ENCODE assay signal across 16 cellular contexts in genomic region chr3:98705694-98706093, GRCh38. TPM values are rescaled to one million over a fixed set of nuclear protein-coding genes. Genes with fewer than 3 reads are reported as not detected.
DNase-seq lines count a peak whose midpoint lies in the region; ATAC-seq and TF ChIP-seq lines count a peak whose summit lies in the region.
"Had no signal": no experiment of that assay in that cellular context is flagged by ENCODE, and none has a peak within 500 bp of the region (broad histone marks: within the 10 kb centered on the region; RNA-seq: fewer than 3 reads in every experiment).

No MANE protein-coding gene starts in this region.

- ATAC-seq in RWPE2 (ENCODE audit: low read depth) (no peak; the same call in 2 of the 3 replicates), HG03045 (IDR thresholded peaks at IDR 0.05; ENCODE audit: unreplicated experiment) (no peak)
- ATAC-seq: WTC11 had no signal

- H3K36me3 ChIP-seq in BJ (ENCODE audit: control insufficient read depth, insufficient read depth, low read length): no peaks in the 10 kb centered on the region
- H3K36me3 ChIP-seq in HEK293 (ENCODE audit: control insufficient read depth in 2 of 2, insufficient read depth in 1 of 2, low read length in 2 of 2): no peaks in the 10 kb centered on the region
- no peaks in the 10 kb centered on the region for H3K36me3 ChIP-seq in RWPE2 (ENCODE audit: low read depth)
- H3K36me3 ChIP-seq: vagina had no signal

- no peak overlapping the region for H3K27ac ChIP-seq in HEK293 (ENCODE audit: extremely low read depth, low read depth, low read length)
- H3K27ac ChIP-seq in RWPE2 (ENCODE audit: poor library complexity, severe bottlenecking): no peak overlapping the region
- H3K27ac ChIP-seq: C4-2B, vagina had no signal

- H3K4me3 ChIP-seq in BJ (ENCODE audit: low read depth, low read length): no peak overlapping the region
- no peak overlapping the region for H3K4me3 ChIP-seq in HEK293 (ENCODE audit: low read depth, low read length)
- no peak overlapping the region for H3K4me3 ChIP-seq in RWPE2 (ENCODE audit: severe bottlenecking)
- H3K4me3 ChIP-seq: vagina had no signal

- DNase-seq in BJ (ENCODE audit: low read depth) (no peak), RWPE2 (ENCODE audit: low spot score) (no peak), foreskin melanocyte (peak; percentile 62), GM03348 (ENCODE audit: low spot score) (no peak)
- DNase-seq in activated CD4-positive, alpha-beta T cell treated with anti-CD3 and anti-CD28 coated beads, Interleukin-2, amount 10 ng/mL, durations not matched to agents 24 days and 14 days: no peak
- DNase-seq in activated CD4-positive, alpha-beta T cell treated with anti-CD3 and anti-CD28 coated beads for 4 hours: no peak
- DNase-seq: activated naive CD8-positive, alpha-beta T cell treated with anti-CD3 and anti-CD28 coated beads, Interleukin-2, amount 10 ng/mL, durations not matched to agents 7 days and 5 days; GDM1; KBM-7; NCI-H2029 treated with DMSO at 0.1 percent for 48 hours; NCI-H82 had no signal

- POLR2A ChIA-PET in BJ (lab: Charles Lee): no interaction called here
- POLR2A ChIA-PET in HEK293 (lab: Yijun Ruan, JAX): no interaction called here

- no peaks in the 10 kb centered on the region; the same call in 1 of the 2 replicates for H3K4me1 ChIP-seq in HEK293 (ENCODE audit: control insufficient read depth, insufficient read depth, low read length)
- H3K4me1 ChIP-seq in RWPE2 (ENCODE audit: insufficient read depth, poor library complexity, severe bottlenecking): no peaks in the 10 kb centered on the region

- H3K27me3 ChIP-seq in BJ (ENCODE audit: control insufficient read depth, insufficient read depth, low read length) (peaks cover 5% of the 10 kb centered on the region; the same call in 1 of the 2 replicates), RWPE2 (ENCODE audit: insufficient read depth, poor library complexity, severe bottlenecking) (no peaks in the 10 kb centered on the region)
- H3K27me3 ChIP-seq: vagina had no signal

- CTCF ChIA-PET in BJ (lab: Yijun Ruan, JAX) (no interaction called here), HEK293 (lab: Yijun Ruan, JAX) (no interaction called here)

- TF ChIP-seq CTCF in BJ (IDR thresholded peaks at IDR 0.05; ENCODE audit: insufficient read depth, low read depth, low read length) (peak; percentile 14; the same call in 1 of the 2 replicates), HEK293 (tag by site-specific recombination; IDR thresholded peaks at IDR 0.05) (no peak; the same call in 1 of the 2 replicates), RWPE2 (IDR thresholded peaks at IDR 0.05; ENCODE audit: poor library complexity, severe bottlenecking) (peak; percentile 44)

- no peak overlapping the region for H3K27ac Mint-ChIP-seq in activated CD4-positive, alpha-beta T cell treated with anti-CD3 and anti-CD28 coated beads, Interleukin-2, amount 10 ng/mL, durations not matched to agents 24 days and 14 days
- H3K27ac Mint-ChIP-seq: activated naive CD8-positive, alpha-beta T cell treated with anti-CD3 and anti-CD28 coated beads, Interleukin-2, amount 10 ng/mL, durations not matched to agents 7 days and 5 days; WTC11 had no signal

- no peaks in the 10 kb centered on the region for H3K9me3 ChIP-seq in HEK293 (ENCODE audit: control insufficient read depth, insufficient read depth, low read depth, low read length)
- no peaks in the 10 kb centered on the region for H3K9me3 ChIP-seq in RWPE2 (ENCODE audit: severe bottlenecking)
- H3K9me3 ChIP-seq: vagina had no signal

- H3K9me3 Mint-ChIP-seq in activated CD4-positive, alpha-beta T cell treated with anti-CD3 and anti-CD28 coated beads, Interleukin-2, amount 10 ng/mL, durations not matched to agents 24 days and 14 days: no peaks in the 10 kb centered on the region
- H3K9me3 Mint-ChIP-seq: activated naive CD8-positive, alpha-beta T cell treated with anti-CD3 and anti-CD28 coated beads, Interleukin-2, amount 10 ng/mL, durations not matched to agents 7 days and 5 days; WTC11 had no signal

- peaks cover 2% of the 10 kb centered on the region for H3K27me3 Mint-ChIP-seq in activated CD4-positive, alpha-beta T cell treated with anti-CD3 and anti-CD28 coated beads, Interleukin-2, amount 10 ng/mL, durations not matched to agents 24 days and 14 days

- intact Hi-C loops in activated CD4-positive, alpha-beta T cell treated with anti-CD3 and anti-CD28 coated beads, Interleukin-2, amount 10 ng/mL, durations not matched to agents 24 days and 14 days (cut with micrococcal nuclease): no loop called here

- H3K4me3 Mint-ChIP-seq in activated CD4-positive, alpha-beta T cell treated with anti-CD3 and anti-CD28 coated beads, Interleukin-2, amount 10 ng/mL, durations not matched to agents 24 days and 14 days: no peak overlapping the region
- H3K4me3 Mint-ChIP-seq: activated naive CD8-positive, alpha-beta T cell treated with anti-CD3 and anti-CD28 coated beads, Interleukin-2, amount 10 ng/mL, durations not matched to agents 7 days and 5 days; WTC11 had no signal

- H3K36me3 Mint-ChIP-seq in activated CD4-positive, alpha-beta T cell treated with anti-CD3 and anti-CD28 coated beads, Interleukin-2, amount 10 ng/mL, durations not matched to agents 24 days and 14 days (ENCODE audit: low read depth): no peaks in the 10 kb centered on the region
- H3K36me3 Mint-ChIP-seq: activated naive CD8-positive, alpha-beta T cell treated with anti-CD3 and anti-CD28 coated beads, Interleukin-2, amount 10 ng/mL, durations not matched to agents 7 days and 5 days; WTC11 had no signal

- H3K4me1 Mint-ChIP-seq in activated CD4-positive, alpha-beta T cell treated with anti-CD3 and anti-CD28 coated beads, Interleukin-2, amount 10 ng/mL, durations not matched to agents 24 days and 14 days: no peaks in the 10 kb centered on the region
- H3K4me1 Mint-ChIP-seq: activated naive CD8-positive, alpha-beta T cell treated with anti-CD3 and anti-CD28 coated beads, Interleukin-2, amount 10 ng/mL, durations not matched to agents 7 days and 5 days had no signal

TF ChIP-seq in HEK293, 187 proteins besides CTCF, POLR2A, EP300 and RAD21:
- no peak for TF ChIP-seq ZFHX2 (tag by site-specific recombination; conservative IDR thresholded peaks at IDR 0.05)
- no peak for TF ChIP-seq ZNF335 (tag by site-specific recombination; conservative IDR thresholded peaks at IDR 0.05)
- no peak for TF ChIP-seq RBAK (tag by site-specific recombination; IDR thresholded peaks at IDR 0.05)
- TF ChIP-seq PRDM1 (tag by site-specific recombination; IDR thresholded peaks at IDR 0.05): peak; percentile 82

RNA-seq across cellular contexts. Expression of gene ST3GAL6, which starts 57.4 kb away (rescaled TPM):
- polyA plus RNA-seq in BJ (2011; rRNA removed): 0.06 TPM in 1 of 2 replicates, not detected in the other
- polyA minus RNA-seq in BJ (2011; rRNA and poly(A)+ RNA removed): not detected in 2 replicates
- 0.19 TPM in 1 of 2 replicates, not detected in the other for total RNA-seq in activated CD4-positive, alpha-beta T cell treated with anti-CD3 and anti-CD28 coated beads, Interleukin-2, amount 10 ng/mL, durations not matched to agents 24 days and 14 days
